In the genomic region with DNA sequence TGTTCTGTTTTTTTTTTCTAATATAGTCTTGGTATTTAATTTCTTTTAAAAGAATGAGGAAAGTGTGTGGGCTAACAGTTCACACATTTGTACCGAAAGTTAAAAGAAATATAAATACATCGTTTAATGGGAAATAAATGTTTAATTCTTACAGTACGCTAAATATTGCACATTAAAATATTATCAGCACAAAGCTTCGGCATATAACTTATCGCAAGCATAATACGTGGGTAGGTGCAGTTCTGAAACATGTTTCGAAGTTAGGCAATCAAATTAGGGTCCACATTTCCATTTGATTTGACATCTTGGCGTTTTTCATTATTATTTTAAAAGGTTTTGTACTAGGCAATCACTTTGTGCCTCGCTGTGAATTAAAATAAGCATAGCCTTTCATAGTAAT, we compare ENCODE assay signal across 8 cellular contexts. TPM values are rescaled to one million over a fixed set of nuclear protein-coding genes. Genes with fewer than 3 reads are reported as not detected.
DNase-seq lines count a peak whose midpoint lies in the region; TF ChIP-seq lines count a peak whose summit lies in the region.

No MANE protein-coding gene starts in this region.

- CTCF ChIA-PET in A673 (lab: Charles Lee) = no interaction called here

- DNase-seq in A673 (ENCODE audit: low spot score) (no peak), LNCaP clone FGC (ENCODE audit: low read depth) (no peak), osteoblast (ENCODE audit: insufficient read length, low spot score, missing footprints) (peak; percentile 51), medulla oblongata (ENCODE audit: extremely low spot score) (no peak), ovary (no peak), AG08395 (ENCODE audit: low spot score) (no peak)
- no peak for DNase-seq in stimulated activated CD4-positive, alpha-beta T cell treated with anti-CD3 and anti-CD28 coated beads, Interleukin-2, amount 100 ng/mL, for 24 hours

- 60 to 72% (median 66%) methylated on average over 9 of the region's 9 CpGs for WGBS in ovary, 3 donors

- H3K4me1 ChIP-seq in A673 (ENCODE audit: insufficient read depth, low read length, poor library complexity, severe bottlenecking) = peaks cover 48% of the 10 kb centered on the region
- peaks cover 60% of the 10 kb centered on the region for H3K4me1 ChIP-seq in osteoblast (ENCODE audit: insufficient read depth, low read length)
- peaks cover 38% of the 10 kb centered on the region for H3K4me1 ChIP-seq in ovary (ENCODE audit: insufficient read depth)

- H2AFZ ChIP-seq in osteoblast (ENCODE audit: low read length) = no peak overlapping the region

- H3K27me3 ChIP-seq in A673 (replicated peaks; ENCODE audit: insufficient read depth, low read depth, low read length, poor library complexity) (no peaks in the 10 kb centered on the region), osteoblast (ENCODE audit: insufficient read depth, low read length) (no peaks in the 10 kb centered on the region), ovary (no peaks in the 10 kb centered on the region)

- no peak overlapping the region for H3K4me3 ChIP-seq in A673 (ENCODE audit: low read depth, low read length, poor library complexity, severe bottlenecking)
- H3K4me3 ChIP-seq in LNCaP clone FGC (ENCODE audit: low read depth, low read length) = 0 out of 2 replicates have a peak overlapping the region, but pooled peaks have one; percentile 34
- no peak overlapping the region for H3K4me3 ChIP-seq in osteoblast (ENCODE audit: insufficient read depth, low read length)
- H3K4me3 ChIP-seq in ovary = no peak overlapping the region

- H3K9me3 ChIP-seq in A673 (ENCODE audit: low read depth, low read length, poor library complexity, severe bottlenecking) = no peaks in the 10 kb centered on the region
- no peaks in the 10 kb centered on the region for H3K9me3 ChIP-seq in osteoblast (ENCODE audit: low read depth, low read length)
- H3K9me3 ChIP-seq in ovary = no peaks in the 10 kb centered on the region

- H3K36me3 ChIP-seq in A673 (ENCODE audit: insufficient read depth, low read length, poor library complexity, severe bottlenecking) (peaks cover 11% of the 10 kb centered on the region), osteoblast (ENCODE audit: insufficient read depth, low read length) (peaks cover 23% of the 10 kb centered on the region), ovary (no peaks in the 10 kb centered on the region)

- H3K27ac ChIP-seq in A673 (ENCODE audit: low read depth, low read length, poor library complexity, severe bottlenecking) (peak overlapping the region; percentile 61), cingulate gyrus (ENCODE audit: low read depth, low read length) (peak overlapping the region; percentile 87), osteoblast (ENCODE audit: low read depth, low read length) (peak overlapping the region; percentile 99), ovary (peak overlapping the region in 1 of 2 donors; percentile 50)

- BruUV-seq in A673 (replicated peaks; lab: Mats Ljungman, UMichigan) = no TSS peak

- no peaks in the 10 kb centered on the region for H4K20me1 ChIP-seq in osteoblast (ENCODE audit: insufficient read depth, low read length)

- POLR2A ChIA-PET in A673 (lab: Charles Lee; ENCODE audit: low non-redundant PET) = interaction anchor here (0.7 kb wide), 1 partner anchor 419 kb away, joined by 10 read pairs; no protein-coding TSS in a partner anchor

- intact Hi-C loops in A673 (cut with micrococcal nuclease; ENCODE audit: unreplicated experiment) = no loop called here
- intact Hi-C loops in ovary (cut with DNase I) = loop anchor here in 2 of 4 donors (5.0 kb wide), 2 partner anchors 35 to 40 kb away; a partner anchor contains a TSS

- peaks cover 66% of the 10 kb centered on the region for H3K79me2 ChIP-seq in osteoblast (ENCODE audit: insufficient read depth, low read length)

- no peak for TF ChIP-seq CTCF in A673 (conservative IDR thresholded peaks at IDR 0.05; ENCODE audit: low read depth, low read length)
- no peak for TF ChIP-seq CTCF in LNCaP clone FGC (IDR thresholded peaks at IDR 0.05; ENCODE audit: control insufficient read depth, extremely low read depth, insufficient read depth)
- TF ChIP-seq CTCF in osteoblast (IDR thresholded peaks at IDR 0.05; ENCODE audit: extremely low read depth, low read depth, low read length) = no peak
- no peak for TF ChIP-seq CTCF in ovary (IDR thresholded peaks at IDR 0.05)

- TF ChIP-seq EP300 in ovary (IDR thresholded peaks at IDR 0.05) = no peak

- TF ChIP-seq POLR2A in ovary (IDR thresholded peaks at IDR 0.05) = no peak

- peak overlapping the region; percentile 50 for H3K4me2 ChIP-seq in osteoblast (ENCODE audit: insufficient read depth, low read length)

RNA-seq across cellular contexts. Expression of a gene that starts 41.3 kb away (rescaled TPM):
- total RNA-seq in A673 (2021) (41.2 and 41.4 TPM in 2 replicates), osteoblast (58.0 and 68.8 TPM in 2 replicates), ovary (100 to 1,000 TPM in 6 of 7 donors, 10 to 100 TPM in 1; 80.5 to 120 (median 106) TPM)
- polyA plus RNA-seq in ovary = 100 to 1,000 TPM in 1 of 2 donors, 10 to 100 TPM in 1; 73.2 to 110 TPM
